In genomic region chr1:2859219-2859880, GRCh38 we compare ENCODE assay signal across 2 cellular contexts.
A peak's percentile ranks its signal among the peaks of the same experiment; 100 is the strongest.
TF ChIP-seq lines count a peak whose summit lies in the region.

No MANE protein-coding gene starts in this region.

TF ChIP-seq in GM12878, 131 proteins besides CTCF, POLR2A, EP300 and RAD21:
- TF ChIP-seq POLR2AphosphoS2 (IDR thresholded peaks at IDR 0.05; ENCODE audit: low read depth, low read length) (no peak), ETV6 (conservative IDR thresholded peaks at IDR 0.05 in 1 of 2, IDR thresholded peaks at IDR 0.05 in 1 of 2; ENCODE audit: borderline replicate concordance in 1 of 2, low read depth in 1 of 2) (0 out of 4 replicates have a peak, but pooled peaks of 1 of the 2 experiments have one; percentile 18)

TF ChIP-seq in HepG2, 621 proteins besides CTCF, POLR2A, EP300 and RAD21:
- TF ChIP-seq PCBP2 (optimal IDR thresholded peaks at IDR 0.05; ENCODE audit: low read depth, low read length, poor library complexity, severe bottlenecking) (peak; percentile 78), HNRNPK (IDR thresholded peaks at IDR 0.05; ENCODE audit: low read depth, low read length, poor library complexity, severe bottlenecking) (peak; percentile 87), ZNF44 (CRISPR knock-in tag; IDR thresholded peaks at IDR 0.05) (no peak), PCBP1 (IDR thresholded peaks at IDR 0.05; ENCODE audit: borderline replicate concordance, low read depth, low read length) (0 out of 2 replicates have a peak, but pooled peaks have one; percentile 58), ZNF552 (CRISPR knock-in tag; IDR thresholded peaks at IDR 0.05; ENCODE audit: borderline replicate concordance) (no peak), ZNF431 (CRISPR knock-in tag; IDR thresholded peaks at IDR 0.05; ENCODE audit: borderline replicate concordance, low read depth) (no peak), IRF2 (CRISPR knock-in tag; IDR thresholded peaks at IDR 0.05) (no peak)
TF ChIP-seq in HepG2: peak in this region for 3.
